Comparison of ENCODE assay signal across 8 cellular contexts in genomic region chr19:36420961-36421748, GRCh38. TPM values are rescaled to one million over a fixed set of nuclear protein-coding genes. Genes with fewer than 3 reads are reported as not detected.
A peak's percentile ranks its signal among the peaks of the same experiment; 100 is the strongest.
DNase-seq lines count a peak whose midpoint lies in the region; ATAC-seq and TF ChIP-seq lines count a peak whose summit lies in the region.
"Had no signal": no experiment of that assay in that cellular context is flagged by ENCODE, and none has a peak within 500 bp of the region (broad histone marks: within the 10 kb centered on the region; RNA-seq: fewer than 3 reads in every experiment).

No MANE protein-coding gene starts in this region.

- no peak for TF ChIP-seq CTCF in stomach (IDR thresholded peaks at IDR 0.05)

- DNase-seq in M059J (ENCODE audit: low read depth): peak; percentile 44
- peak; percentile 3 for DNase-seq in brain pericyte (ENCODE audit: low read depth, low spot score)
- peak; percentile 73 for DNase-seq in iris pigment epithelial cell (ENCODE audit: low read depth)
- DNase-seq in stomach: no peak
- DNase-seq in NCI-H2196 treated with DMSO at 0.1 percent for 48 hours (lab: John Stamatoyannopoulos, UW; ENCODE audit: unreplicated experiment): no peak
- no peak for DNase-seq in NCI-H524 treated with DMSO at 0.1 percent for 48 hours (lab: John Stamatoyannopoulos, UW)
- DNase-seq: activated naive CD4-positive, alpha-beta T cell treated with Interleukin-2 at 50 U/mL for 16 hours had no signal

- intact Hi-C loops in stomach (cut with DNase I; ENCODE audit: low total_unique reads): no loop called here

- H3K27me3 ChIP-seq in stomach: peaks cover 0 to 23% (median 8%) of the 10 kb centered on the region in 3 donors

- H3K4me3 ChIP-seq in stomach: peak overlapping the region; percentile 35 to 52 (median 44)

- 9 to 16% (median 14%) methylated on average over 21 to 60 of the region's 61 CpGs for WGBS in stomach, 5 donors

- TF ChIP-seq POLR2A in stomach (IDR thresholded peaks at IDR 0.05): no peak

- H3K9me3 ChIP-seq in stomach: peaks cover 4 to 61% (median 23%) of the 10 kb centered on the region in 4 donors

- TF ChIP-seq EP300 in stomach (IDR thresholded peaks at IDR 0.05): no peak

- H3K4me1 ChIP-seq in stomach: peaks cover 9 to 29% (median 20%) of the 10 kb centered on the region in 4 donors

- peaks cover 0 to under 1% (median 0%) of the 10 kb centered on the region in 4 donors for H3K36me3 ChIP-seq in stomach

- H3K27ac ChIP-seq in stomach: peak overlapping the region in 3 of 5 donors; percentile 38 to 55 (median 50)

- no peak for ATAC-seq in HG02588 (IDR thresholded peaks at IDR 0.05; ENCODE audit: unreplicated experiment)

RNA-seq across cellular contexts. Expression of gene ZFP82, which starts 2.7 kb away (rescaled TPM):
- total RNA-seq in M059J (2014; rRNA removed; shearing (Covaris generic)): 8.9 and 10.1 TPM in 2 replicates
- 1 to 10 TPM in 2 of 5 donors, under 1 TPM in 3; 0.29 to 7.3 (median 0.58) TPM for total RNA-seq in stomach
- 1 to 10 TPM; 1.1 to 1.5 (median 1.4) TPM for polyA plus RNA-seq in stomach

RNA-seq across cellular contexts. Expression of gene ZFP14, which starts 42.2 kb away (rescaled TPM):
- 1.5 and 2.1 TPM in 2 replicates for total RNA-seq in M059J (2014; rRNA removed; shearing (Covaris generic))
- total RNA-seq in stomach: 1 to 10 TPM in 4 of 5 donors, under 1 TPM in 1; 0.29 to 9.2 (median 5.9) TPM
- 1 to 10 TPM in 2 of 3 donors, under 1 TPM in 1; 0.68 to 2.0 (median 1.2) TPM for polyA plus RNA-seq in stomach

Comparison
In these comparisons a context has a peak if more than half of its experiments do, and no peak if none do; other contexts are left out.
1. DNase-seq: peak in M059J (single experiment), brain pericyte (single experiment) and iris pigment epithelial cell (single experiment); none in stomach (single experiment), NCI-H2196 treated with DMSO at 0.1 percent for 48 hours (single experiment) and NCI-H524 treated with DMSO at 0.1 percent for 48 hours (single experiment).